17 cellular contexts compared by ENCODE assay signal in the genomic region with DNA sequence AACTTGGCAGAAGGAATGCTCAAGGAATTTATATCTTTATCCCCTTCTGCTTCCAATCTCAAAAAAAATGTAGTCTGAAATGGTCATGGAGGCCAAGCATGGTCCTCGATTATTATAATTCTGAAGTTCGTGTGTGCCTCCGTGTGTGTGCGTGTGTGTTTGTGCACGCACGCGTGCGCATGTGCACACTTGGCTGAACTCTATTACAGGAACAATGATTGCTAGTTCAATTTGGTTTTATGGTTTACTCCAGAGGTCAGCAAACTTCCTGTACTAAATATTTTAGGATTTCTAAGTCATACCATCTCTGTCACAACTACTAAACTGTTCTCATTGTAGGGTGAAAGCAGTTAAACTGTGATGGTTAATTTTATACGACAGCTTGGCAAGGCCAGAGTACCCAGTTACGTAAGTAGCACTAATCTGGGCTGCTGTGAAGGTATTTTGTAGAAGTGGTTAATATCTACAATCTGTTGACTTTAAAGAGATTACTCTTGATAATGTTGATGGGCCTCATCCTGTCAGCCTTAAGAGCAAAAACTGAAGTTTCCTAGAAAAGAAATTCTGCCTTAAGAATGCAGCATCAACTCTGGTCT. TPM values are rescaled to one million over a fixed set of nuclear protein-coding genes. Genes with fewer than 3 reads are reported as not detected.
DNase-seq lines count a peak whose midpoint lies in the region; ATAC-seq and TF ChIP-seq lines count a peak whose summit lies in the region.
"Had no signal": no experiment of that assay in that cellular context is flagged by ENCODE, and none has a peak within 500 bp of the region (broad histone marks: within the 10 kb centered on the region; RNA-seq: fewer than 3 reads in every experiment).

No MANE protein-coding gene starts in this region.

- no peaks in the 10 kb centered on the region for H3K27me3 ChIP-seq in neutrophil
- H3K27me3 ChIP-seq: hepatocyte, left lung, neural progenitor cell, stomach had no signal

- DNase-seq in HCEC 1CT = peak; percentile 47
- peak; percentile 72 for DNase-seq in NOMO-1 treated with DMSO at 0.1 percent for 48 hours (lab: John Stamatoyannopoulos, UW; ENCODE audit: unreplicated experiment)
- peak; percentile 93 for DNase-seq in fibroblast of villous mesenchyme (ENCODE audit: low read depth)
- no peak for DNase-seq in activated CD4-positive, alpha-beta T cell treated with anti-CD3 and anti-CD28 coated beads for 36 hours
- no peak for DNase-seq in NCI-H1092 treated with DMSO at 0.1 percent for 48 hours (lab: John Stamatoyannopoulos, UW)
- no peak for DNase-seq in activated CD4-positive, alpha-beta T cell treated with anti-CD3 and anti-CD28 coated beads for 48 hours
- DNase-seq: activated naive CD4-positive, alpha-beta T cell treated with anti-CD3 and anti-CD28 coated beads, Interleukin-2, amount 10 ng/mL, durations not matched to agents 7 days and 5 days; KG1; left lung; NCI-H187 treated with DMSO at 0.1 percent for 48 hours; stomach had no signal

- no peaks in the 10 kb centered on the region for H3K36me3 ChIP-seq in neutrophil
- H3K36me3 ChIP-seq: left lung, neural progenitor cell, stomach had no signal

- H3K4me3 Mint-ChIP-seq in activated CD4-positive, alpha-beta T cell treated with anti-CD3 and anti-CD28 coated beads for 36 hours = no peak overlapping the region
- H3K4me3 Mint-ChIP-seq: activated naive CD4-positive, alpha-beta T cell treated with anti-CD3 and anti-CD28 coated beads, Interleukin-2, amount 10 ng/mL, durations not matched to agents 7 days and 5 days; neural progenitor cell; WTC11 had no signal

- H3K27me3 Mint-ChIP-seq in activated CD4-positive, alpha-beta T cell treated with anti-CD3 and anti-CD28 coated beads for 36 hours = no peaks in the 10 kb centered on the region
- H3K27me3 Mint-ChIP-seq: activated naive CD4-positive, alpha-beta T cell treated with anti-CD3 and anti-CD28 coated beads, Interleukin-2, amount 10 ng/mL, durations not matched to agents 7 days and 5 days had no signal

- peaks cover 8 to 11% of the 10 kb centered on the region in 2 experiments for H3K4me1 ChIP-seq in neutrophil (ENCODE audit: control insufficient read depth in 1 of 2, insufficient read depth in 1 of 2, low read depth in 1 of 2, low read length in 1 of 2)

- H3K27ac ChIP-seq in neutrophil = peak overlapping the region; percentile 11
- H3K27ac ChIP-seq: hepatocyte, left lung, neural progenitor cell, SK-N-MC had no signal

- peaks cover 4% of the 10 kb centered on the region for H3K4me1 Mint-ChIP-seq in activated CD4-positive, alpha-beta T cell treated with anti-CD3 and anti-CD28 coated beads for 36 hours

- intact Hi-C loops in activated CD4-positive, alpha-beta T cell treated with anti-CD3 and anti-CD28 coated beads for 36 hours (cut with DNase I, micrococcal nuclease) = no loop called here

- no peaks in the 10 kb centered on the region for H3K9me3 Mint-ChIP-seq in activated CD4-positive, alpha-beta T cell treated with anti-CD3 and anti-CD28 coated beads for 36 hours (ENCODE audit: low read depth)
- H3K9me3 Mint-ChIP-seq: activated naive CD4-positive, alpha-beta T cell treated with anti-CD3 and anti-CD28 coated beads, Interleukin-2, amount 10 ng/mL, durations not matched to agents 7 days and 5 days; neural progenitor cell; WTC11 had no signal

- H3K4me3 ChIP-seq in fibroblast of villous mesenchyme (ENCODE audit: low read depth, low read length) = no peak overlapping the region
- no peak overlapping the region for H3K4me3 ChIP-seq in neutrophil (ENCODE audit: low read depth in 1 of 2, low read length in 1 of 2)
- H3K4me3 ChIP-seq: hepatocyte, left lung, neural progenitor cell, SK-N-MC, stomach had no signal

- H3K36me3 Mint-ChIP-seq in activated CD4-positive, alpha-beta T cell treated with anti-CD3 and anti-CD28 coated beads for 36 hours (ENCODE audit: low read depth) = peaks cover 7% of the 10 kb centered on the region
- H3K36me3 Mint-ChIP-seq: WTC11 had no signal

- no peak for ATAC-seq in activated CD4-positive, alpha-beta T cell treated with anti-CD3 and anti-CD28 coated beads for 36 hours
- ATAC-seq in HG02885 (IDR thresholded peaks at IDR 0.05; ENCODE audit: poor library complexity, unreplicated experiment) = no peak
- ATAC-seq: left lung, WTC11 had no signal

- no peak overlapping the region for H3K27ac Mint-ChIP-seq in activated CD4-positive, alpha-beta T cell treated with anti-CD3 and anti-CD28 coated beads for 36 hours
- H3K27ac Mint-ChIP-seq: activated naive CD4-positive, alpha-beta T cell treated with anti-CD3 and anti-CD28 coated beads, Interleukin-2, amount 10 ng/mL, durations not matched to agents 7 days and 5 days; neural progenitor cell had no signal

- CTCF ChIA-PET in activated CD4-positive, alpha-beta T cell treated with anti-CD3 and anti-CD28 coated beads for 36 hours (lab: Charles Lee) = no interaction called here

- no peaks in the 10 kb centered on the region for H3K9me3 ChIP-seq in neutrophil
- H3K9me3 ChIP-seq: left lung, stomach had no signal

- TF ChIP-seq CTCF in fibroblast of villous mesenchyme (IDR thresholded peaks at IDR 0.05; ENCODE audit: insufficient read depth, low read depth, low read length) (no peak), neutrophil (IDR thresholded peaks at IDR 0.05) (no peak)

- POLR2A ChIA-PET in activated CD4-positive, alpha-beta T cell treated with anti-CD3 and anti-CD28 coated beads for 36 hours (lab: Charles Lee) = no interaction called here

RNA-seq across cellular contexts. Expression of a gene that starts 5.8 kb away (rescaled TPM):
- total RNA-seq in fibroblast of villous mesenchyme = 80.5 and 158 TPM in 2 replicates
- 10 to 100 TPM; 78.3 to 83.1 TPM for total RNA-seq in activated CD4-positive, alpha-beta T cell treated with anti-CD3 and anti-CD28 coated beads for 36 hours

Comparison
In these comparisons a context has a peak if more than half of its experiments do, and no peak if none do; other contexts are left out.
1. DNase-seq: peak in HCEC 1CT (single experiment), NOMO-1 treated with DMSO at 0.1 percent for 48 hours (single experiment) and fibroblast of villous mesenchyme (single experiment); none in activated CD4-positive, alpha-beta T cell treated with anti-CD3 and anti-CD28 coated beads for 36 hours (single experiment), NCI-H1092 treated with DMSO at 0.1 percent for 48 hours (single experiment) and activated CD4-positive, alpha-beta T cell treated with anti-CD3 and anti-CD28 coated beads for 48 hours (single experiment).